11 cellular contexts compared by ENCODE assay signal in the genomic region with DNA sequence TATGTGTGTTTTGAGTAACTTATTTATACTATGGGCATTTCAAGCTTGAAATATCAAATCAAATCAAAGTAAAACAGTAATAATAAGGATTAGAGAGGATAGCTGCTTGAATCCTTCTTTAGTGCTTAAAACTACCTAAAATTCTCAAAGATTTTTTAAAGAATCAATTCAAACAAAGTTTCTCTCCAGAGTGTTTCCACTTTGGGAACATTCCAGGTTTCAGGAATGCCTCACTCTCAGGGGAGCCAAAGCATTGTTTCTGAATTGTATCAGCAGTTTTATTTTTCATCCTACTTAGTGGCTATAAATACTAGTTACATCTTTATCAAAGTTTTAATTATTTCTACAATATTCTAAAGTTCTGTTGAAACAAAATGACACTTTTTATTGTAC. TPM values are rescaled to one million over a fixed set of nuclear protein-coding genes. Genes with fewer than 3 reads are reported as not detected.
DNase-seq lines count a peak whose midpoint lies in the region; ATAC-seq and TF ChIP-seq lines count a peak whose summit lies in the region.
"Had no signal": no experiment of that assay in that cellular context is flagged by ENCODE, and none has a peak within 500 bp of the region (broad histone marks: within the 10 kb centered on the region; RNA-seq: fewer than 3 reads in every experiment).

No MANE protein-coding gene starts in this region.

- peaks cover 0 to 51% (median 26%) of the 10 kb centered on the region in 9 donors for H3K4me1 ChIP-seq in heart right ventricle
- H3K4me1 ChIP-seq in psoas muscle = peaks cover 5% of the 10 kb centered on the region

- H3K4me3 ChIP-seq in heart right ventricle (peak overlapping the region; percentile 33 to 71 (median 58)), psoas muscle (peak overlapping the region; percentile 64)

- H3K27me3 ChIP-seq in heart right ventricle = no peaks in the 10 kb centered on the region
- H3K27me3 ChIP-seq in psoas muscle (ENCODE audit: insufficient read depth in 3 of 3, low read length in 2 of 3) = no peaks in the 10 kb centered on the region

- ATAC-seq in heart right ventricle (peak in 6 of 8 donors; percentile 59 to 88 (median 78)), psoas muscle (peak in 2 of 4 donors; percentile 51 to 68), HG03139 (IDR thresholded peaks at IDR 0.05; ENCODE audit: unreplicated experiment) (no peak), GM18870 (IDR thresholded peaks at IDR 0.05; ENCODE audit: unreplicated experiment) (no peak), HG03095 (IDR thresholded peaks at IDR 0.05; ENCODE audit: unreplicated experiment) (no peak)

- intact Hi-C loops in heart right ventricle (cut with DNase I) (no loop called here), psoas muscle (cut with DNase I) (no loop called here)

- peak overlapping the region in 9 of 10 donors; percentile 69 to 93 (median 85) for H3K27ac ChIP-seq in heart right ventricle
- H3K27ac ChIP-seq in psoas muscle = peak overlapping the region; percentile 31

- no peaks in the 10 kb centered on the region for H3K36me3 ChIP-seq in heart right ventricle
- H3K36me3 ChIP-seq in psoas muscle (ENCODE audit: insufficient read depth in 1 of 2, low read depth in 1 of 2) = no peaks in the 10 kb centered on the region

- peak; percentile 19 for DNase-seq in AG08395 (ENCODE audit: low spot score)
- DNase-seq in astrocyte of the hippocampus (ENCODE audit: low read depth, low spot score) = peak; percentile 57
- no peak for DNase-seq in heart right ventricle
- DNase-seq in psoas muscle = no peak
- no peak for DNase-seq in NCI-H1436 (lab: John Stamatoyannopoulos, UW)
- DNase-seq: effector CD4-positive, alpha-beta T cell; NCI-H2029 treated with DMSO at 0.1 percent for 48 hours had no signal

- H3K9me3 ChIP-seq in heart right ventricle (no peaks in the 10 kb centered on the region), psoas muscle (no peaks in the 10 kb centered on the region)

- TF ChIP-seq CTCF in heart right ventricle (IDR thresholded peaks at IDR 0.05) (no peak), psoas muscle (IDR thresholded peaks at IDR 0.05) (no peak)

RNA-seq across cellular contexts. Expression of gene RASSF9, which starts 0.8 kb away (rescaled TPM):
- 10 to 100 TPM in 4 of 10 donors, 1 to 10 TPM in 6; 2.3 to 15.2 (median 7.6) TPM for total RNA-seq in heart right ventricle
- polyA plus RNA-seq in heart right ventricle = 1 to 10 TPM in 1 of 2 donors, under 1 TPM in 1; 0.84 to 1.3 TPM
- total RNA-seq in psoas muscle = 1 to 10 TPM; 1.5 to 4.1 (median 2.2) TPM
- polyA plus RNA-seq in psoas muscle = 1 to 10 TPM in 1 of 3 donors, under 1 TPM in 2; 0.34 to 1.4 (median 0.53) TPM
- total RNA-seq: mononuclear cell had no signal

RNA-seq across cellular contexts. Expression of gene NTS, which starts 38.7 kb away (rescaled TPM):
- total RNA-seq in heart right ventricle (under 1 TPM in 2 of 10 donors, not detected in 8; 0.18 to 0.39 TPM), psoas muscle (not detected)
- polyA plus RNA-seq in heart right ventricle (under 1 TPM; 0.07 to 0.22 TPM), psoas muscle (under 1 TPM; 0.05 to 0.15 (median 0.05) TPM)
- total RNA-seq: mononuclear cell had no signal

Comparison
In these comparisons a context has a peak if more than half of its experiments do, and no peak if none do; other contexts are left out.
1. DNase-seq: peak in AG08395 (single experiment) and astrocyte of the hippocampus (single experiment); none in heart right ventricle (0 of 2), psoas muscle (0 of 2) and NCI-H1436 (single experiment).
2. ATAC-seq: peak in heart right ventricle (6 of 8); none in HG03139 (single experiment), GM18870 (single experiment) and HG03095 (single experiment).